ENCODE assay signal across 17 cellular contexts in genomic region chr7:68014031-68014774, GRCh38.
"Had no signal": no experiment of that assay in that cellular context is flagged by ENCODE, and none has a peak within 500 bp of the region (broad histone marks: within the 10 kb centered on the region; RNA-seq: fewer than 3 reads in every experiment).

No MANE protein-coding gene starts in this region.

- H3K4me3 ChIP-seq: lung, right atrium auricular region, smooth muscle cell, thyroid gland, uterus had no signal

- H3K4me1 ChIP-seq: parathyroid adenoma, right atrium auricular region, thyroid gland, uterus had no signal

- DNase-seq: activated CD4-positive, alpha-beta memory T cell treated with anti-CD3 and anti-CD28 coated beads for 36 hours; activated CD4-positive, CD25-positive, alpha-beta regulatory T cell treated with anti-CD3 and anti-CD28 coated beads, Interleukin-2, amount 50 U/mL, for 72 hours; activated gamma-delta T cell treated with Interleukin-2 at 50 U/mL for 16 hours; activated naive CD8-positive, alpha-beta T cell treated with anti-CD3 and anti-CD28 coated beads for 36 hours; activated T-cell treated with anti-CD3 and anti-CD28 coated beads, Interleukin-2, amount 50 U/mL, for 72 hours; brain microvascular endothelial cell; cerebellar nuclear complex; dermis blood vessel endothelial cell; erythroblast; left cardiac atrium; midbrain; thyroid gland; uterus had no signal

- H3K36me3 ChIP-seq: brain microvascular endothelial cell, right atrium auricular region, thyroid gland, uterus had no signal

- H3K27me3 ChIP-seq: brain microvascular endothelial cell, right atrium auricular region, thyroid gland, uterus had no signal

- H3K9me3 ChIP-seq: thyroid gland, uterus had no signal
